10 cellular contexts compared by ENCODE assay signal in the genomic region with DNA sequence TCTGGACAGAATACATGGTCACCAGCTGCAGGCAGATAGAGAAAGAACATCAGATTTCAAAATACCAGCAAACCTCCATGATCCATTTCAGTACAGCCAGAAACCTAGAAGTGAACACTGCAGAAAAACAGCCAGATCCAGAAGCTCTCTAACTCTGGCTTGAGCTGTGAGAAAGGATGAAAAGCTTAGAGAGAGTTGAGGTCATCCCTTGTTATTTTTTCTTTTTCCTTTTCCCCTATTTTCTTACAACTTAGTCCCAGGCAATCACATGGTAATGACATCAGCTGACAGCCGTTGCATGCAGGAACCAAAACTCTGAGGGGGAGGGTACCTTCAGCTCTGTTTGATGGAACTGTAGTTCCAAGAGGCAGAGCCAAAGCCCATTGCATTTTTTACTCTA.
DNase-seq lines count a peak whose midpoint lies in the region; ATAC-seq and TF ChIP-seq lines count a peak whose summit lies in the region.
"Had no signal": no experiment of that assay in that cellular context is flagged by ENCODE, and none has a peak within 500 bp of the region (broad histone marks: within the 10 kb centered on the region; RNA-seq: fewer than 3 reads in every experiment).

No MANE protein-coding gene starts in this region.

- H3K27ac Mint-ChIP-seq in T-helper 17 cell, result no peak overlapping the region

- no peaks in the 10 kb centered on the region for H3K9me2 ChIP-seq in GM23248 (ENCODE audit: insufficient read depth)

- H2AFZ ChIP-seq in GM23248, result no peak overlapping the region

- ATAC-seq in T-helper 17 cell, result no peak

- no peaks in the 10 kb centered on the region for H3K27me3 Mint-ChIP-seq in T-helper 17 cell

- no peaks in the 10 kb centered on the region for H4K20me1 ChIP-seq in GM23248 (ENCODE audit: insufficient read depth)

- H3K36me3 Mint-ChIP-seq in T-helper 17 cell (ENCODE audit: low read depth), result no peaks in the 10 kb centered on the region

- TF ChIP-seq EP300 in esophagus muscularis mucosa (IDR thresholded peaks at IDR 0.05), result no peak

- TF ChIP-seq POLR2A in esophagus muscularis mucosa (IDR thresholded peaks at IDR 0.05; ENCODE audit: low read depth), result no peak

- H3K27me3 ChIP-seq in GM23248 (replicated peaks; ENCODE audit: insufficient read depth) (no peaks in the 10 kb centered on the region), esophagus muscularis mucosa (no peaks in the 10 kb centered on the region)
- H3K27me3 ChIP-seq: stomach had no signal

- in situ Hi-C loops in GM23248 (cut with MboI), result no loop called here

- H3F3A ChIP-seq in GM23248 (ENCODE audit: insufficient read depth), result no peaks in the 10 kb centered on the region

- H3K36me3 ChIP-seq in GM23248 (ENCODE audit: low read depth), result no peaks in the 10 kb centered on the region
- H3K36me3 ChIP-seq in esophagus muscularis mucosa, result no peaks in the 10 kb centered on the region
- H3K36me3 ChIP-seq: stomach had no signal

- peaks cover 100% of the 10 kb centered on the region for H3K79me2 ChIP-seq in GM23248 (ENCODE audit: insufficient read depth)

- H3K4me1 Mint-ChIP-seq in T-helper 17 cell, result peaks cover 28% of the 10 kb centered on the region

- 12 to 23% methylated on average over 1 of the region's 1 CpG for WGBS in GM23248 (ENCODE audit: low coverage in 1 of 2, low lambda C conversion rate in 2 of 2, missing lambda C conversion rate in 2 of 2), 2 experiments
- 12% methylated on average over 1 of the region's 1 CpG for WGBS in esophagus muscularis mucosa

- no peak overlapping the region for H3K9ac ChIP-seq in GM23248

- intact Hi-C loops in head of caudate nucleus (cut with DNase I), result no loop called here
- intact Hi-C loops in esophagus muscularis mucosa (cut with DNase I), result no loop called here

- no peak overlapping the region for H3K27ac ChIP-seq in GM23248
- no peak overlapping the region for H3K27ac ChIP-seq in esophagus muscularis mucosa (replicated peaks in 1 of 4)

- H3K9me3 ChIP-seq in GM23248 (ENCODE audit: low read depth) (no peaks in the 10 kb centered on the region), esophagus muscularis mucosa (no peaks in the 10 kb centered on the region), T-helper 17 cell (ENCODE audit: control insufficient read depth, low read length, poor library complexity, severe bottlenecking) (no peaks in the 10 kb centered on the region)
- H3K9me3 ChIP-seq: stomach had no signal

- TF ChIP-seq CTCF in esophagus muscularis mucosa (IDR thresholded peaks at IDR 0.05), result no peak

- no peak overlapping the region for H3K4me3 Mint-ChIP-seq in T-helper 17 cell

- H3K4me3 ChIP-seq in GM23248, result no peak overlapping the region
- H3K4me3 ChIP-seq in esophagus muscularis mucosa, result no peak overlapping the region
- H3K4me3 ChIP-seq: stomach had no signal

- peaks cover 5% of the 10 kb centered on the region; the same call in 1 of the 2 replicates for H3K4me1 ChIP-seq in GM23248 (ENCODE audit: insufficient read depth)
- H3K4me1 ChIP-seq in esophagus muscularis mucosa, result peaks cover 30 to 36% (median 35%) of the 10 kb centered on the region in 4 donors

- DNase-seq in GM23248 (peak; percentile 17), SK-N-DZ (ENCODE audit: low spot score) (peak; percentile 29), head of caudate nucleus (peak in 36 of 42 donors; percentile 23 to 90 (median 62)), renal cortical epithelial cell (ENCODE audit: low read depth) (peak; percentile 46), NCI-H146 treated with DMSO at 0.1 percent for 48 hours (lab: John Stamatoyannopoulos, UW; ENCODE audit: unreplicated experiment) (no peak), esophagus muscularis mucosa (ENCODE audit: extremely low spot score) (no peak), NCI-H345 treated with DMSO at 0.1 percent for 48 hours (lab: John Stamatoyannopoulos, UW; ENCODE audit: unreplicated experiment) (no peak), T-helper 17 cell (no peak)
- DNase-seq: activated gamma-delta T cell treated with Interleukin-2 at 50 U/mL for 16 hours, stomach had no signal

- no peak overlapping the region for H3K4me2 ChIP-seq in GM23248 (ENCODE audit: unreplicated experiment)

Comparison
In these comparisons a context has a peak if more than half of its experiments do, and no peak if none do; other contexts are left out.
1. DNase-seq: peak in GM23248 (single experiment), SK-N-DZ (single experiment), head of caudate nucleus (36 of 42) and renal cortical epithelial cell (single experiment); none in NCI-H146 treated with DMSO at 0.1 percent for 48 hours (single experiment), esophagus muscularis mucosa (single experiment), NCI-H345 treated with DMSO at 0.1 percent for 48 hours (single experiment) and T-helper 17 cell (0 of 3).